10 cellular contexts compared by ENCODE assay signal in the genomic region with DNA sequence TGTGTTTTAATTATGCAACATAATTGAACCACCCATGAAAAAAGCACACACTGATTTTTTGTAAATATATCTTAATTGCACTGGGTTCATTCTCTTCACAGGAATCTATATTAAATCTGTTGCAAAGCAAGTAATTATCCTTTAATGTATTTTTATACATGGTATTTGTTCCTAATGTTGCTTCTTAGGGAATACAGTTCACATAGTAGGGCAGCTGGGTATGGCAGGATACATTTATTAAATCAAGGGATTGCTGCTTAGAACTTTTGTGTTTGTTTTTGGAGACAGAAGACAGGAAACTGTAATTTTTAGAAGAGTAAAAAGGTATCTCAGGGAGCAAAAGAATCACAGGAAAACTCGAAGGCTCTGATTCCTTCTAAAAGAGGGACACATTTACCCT. TPM values are rescaled to one million over a fixed set of nuclear protein-coding genes. Genes with fewer than 3 reads are reported as not detected.
DNase-seq lines count a peak whose midpoint lies in the region; ATAC-seq, FAIRE-seq and TF ChIP-seq lines count a peak whose summit lies in the region.
"Had no signal": no experiment of that assay in that cellular context is flagged by ENCODE, and none has a peak within 500 bp of the region (broad histone marks: within the 10 kb centered on the region; RNA-seq: fewer than 3 reads in every experiment).

No MANE protein-coding gene starts in this region.

- H3K9me2 ChIP-seq in SK-N-SH: no peaks in the 10 kb centered on the region

- peak overlapping the region; percentile 90 to 95; a peak in 3 of 4 replicates for H3K27ac ChIP-seq in SK-N-SH (ENCODE audit: low read depth in 2 of 2, low read length in 1 of 2)

- CTCF ChIA-PET in SK-N-SH (lab: Yijun Ruan, JAX): interaction anchor here (1.0 to 1.6 kb wide), 3 partner anchors 10 to 403 kb away, joined by 4 to 7 read pairs (median 6); no protein-coding TSS in a partner anchor

- H3K4me1 ChIP-seq in SK-N-SH (ENCODE audit: control insufficient read depth in 1 of 2, insufficient read depth in 2 of 2, low read depth in 1 of 2, low read length in 1 of 2): peaks cover 8 to 10% of the 10 kb centered on the region in 2 experiments; a peak in 3 of 4 replicates

- H3K27me3 ChIP-seq in SK-N-SH (ENCODE audit: insufficient read depth): no peaks in the 10 kb centered on the region

- peak overlapping the region; percentile 90 for H3K4me3 Mint-ChIP-seq in activated T-helper 1 cell treated with anti-CD3 and anti-CD28 coated beads, Interleukin-12 subunit alpha, Interleukin-12 subunit beta, Interleukin-2, Interleukin-4 antibody, amounts not matched to agents 30 ng/mL and 10 ng/mL and 1 ng/mL, durations not matched to agents 14 hours and 24 hours and 36 hours
- H3K4me3 Mint-ChIP-seq in stimulated activated naive CD8-positive, alpha-beta T cell treated with anti-CD3 and anti-CD28 coated beads, Interleukin-15, amount 100 ng/mL, for 72 hours: peak overlapping the region; percentile 94 to 99

- H2AFZ ChIP-seq in SK-N-SH (ENCODE audit: low read depth): peak overlapping the region; percentile 98

- no peak for DNase-seq in SK-N-SH
- no peak for DNase-seq in activated T-helper 1 cell treated with anti-CD3 and anti-CD28 coated beads, Interleukin-12 subunit alpha, Interleukin-12 subunit beta, Interleukin-2, Interleukin-4 antibody, amounts not matched to agents 30 ng/mL and 10 ng/mL and 1 ng/mL, durations not matched to agents 14 hours and 24 hours and 36 hours (ENCODE audit: low spot score)
- no peak for DNase-seq in stimulated activated naive CD8-positive, alpha-beta T cell treated with anti-CD3 and anti-CD28 coated beads, Interleukin-15, amount 100 ng/mL, for 72 hours
- no peak for DNase-seq in H54 (ENCODE audit: insufficient read length, low spot score)
- DNase-seq in ureter (ENCODE audit: low spot score): no peak

- H3K79me2 ChIP-seq in SK-N-SH (ENCODE audit: insufficient read depth): peaks cover 35% of the 10 kb centered on the region

- peaks cover 3% of the 10 kb centered on the region for H3K36me3 Mint-ChIP-seq in activated T-helper 1 cell treated with anti-CD3 and anti-CD28 coated beads, Interleukin-12 subunit alpha, Interleukin-12 subunit beta, Interleukin-2, Interleukin-4 antibody, amounts not matched to agents 30 ng/mL and 10 ng/mL and 1 ng/mL, durations not matched to agents 14 hours and 24 hours and 36 hours (ENCODE audit: low read depth)

- H4K20me1 ChIP-seq in SK-N-SH (ENCODE audit: insufficient read depth): peaks cover 11% of the 10 kb centered on the region

- POLR2A ChIA-PET in SK-N-SH (lab: Yijun Ruan, JAX): no interaction called here

- peak overlapping the region; percentile 93; the same call in 1 of the 2 replicates for H3K9ac ChIP-seq in SK-N-SH

- H3K4me1 Mint-ChIP-seq in activated T-helper 1 cell treated with anti-CD3 and anti-CD28 coated beads, Interleukin-12 subunit alpha, Interleukin-12 subunit beta, Interleukin-2, Interleukin-4 antibody, amounts not matched to agents 30 ng/mL and 10 ng/mL and 1 ng/mL, durations not matched to agents 14 hours and 24 hours and 36 hours (ENCODE audit: low read depth): peaks cover 31% of the 10 kb centered on the region
- H3K4me1 Mint-ChIP-seq in stimulated activated naive CD8-positive, alpha-beta T cell treated with anti-CD3 and anti-CD28 coated beads, Interleukin-15, amount 100 ng/mL, for 72 hours: peaks cover 28% of the 10 kb centered on the region

- ATAC-seq in SK-N-SH treated with all-trans-retinoic acid at 6 μM for 48 hours (no peak), GM21528 (IDR thresholded peaks at IDR 0.05; ENCODE audit: low FRiP score, unreplicated experiment) (no peak)
- ATAC-seq in stimulated activated naive CD8-positive, alpha-beta T cell treated with anti-CD3 and anti-CD28 coated beads, Interleukin-15, amount 100 ng/mL, for 72 hours: no peak

- no peaks in the 10 kb centered on the region for H3K36me3 ChIP-seq in SK-N-SH (replicated peaks in 1 of 2; ENCODE audit: control insufficient read depth in 1 of 2, insufficient read depth in 2 of 2, low read length in 1 of 2)

- H3K4me2 ChIP-seq in SK-N-SH: peak overlapping the region; percentile 91

- TF ChIP-seq RAD21 in SK-N-SH (IDR thresholded peaks at IDR 0.05; ENCODE audit: low read length): no peak

- no peak for TF ChIP-seq EP300 in SK-N-SH (IDR thresholded peaks at IDR 0.05; ENCODE audit: borderline replicate concordance in 1 of 2, low read depth in 1 of 2, low read length in 1 of 2)

- H3F3A ChIP-seq in SK-N-SH (replicated peaks; ENCODE audit: insufficient read depth): peaks cover 16% of the 10 kb centered on the region

- H3K9me3 Mint-ChIP-seq in activated T-helper 1 cell treated with anti-CD3 and anti-CD28 coated beads, Interleukin-12 subunit alpha, Interleukin-12 subunit beta, Interleukin-2, Interleukin-4 antibody, amounts not matched to agents 30 ng/mL and 10 ng/mL and 1 ng/mL, durations not matched to agents 14 hours and 24 hours and 36 hours: no peaks in the 10 kb centered on the region
- H3K9me3 Mint-ChIP-seq in stimulated activated naive CD8-positive, alpha-beta T cell treated with anti-CD3 and anti-CD28 coated beads, Interleukin-15, amount 100 ng/mL, for 72 hours: no peaks in the 10 kb centered on the region

- peaks cover 4% of the 10 kb centered on the region for H3K27me3 Mint-ChIP-seq in activated T-helper 1 cell treated with anti-CD3 and anti-CD28 coated beads, Interleukin-12 subunit alpha, Interleukin-12 subunit beta, Interleukin-2, Interleukin-4 antibody, amounts not matched to agents 30 ng/mL and 10 ng/mL and 1 ng/mL, durations not matched to agents 14 hours and 24 hours and 36 hours (ENCODE audit: insufficient read depth)
- H3K27me3 Mint-ChIP-seq in stimulated activated naive CD8-positive, alpha-beta T cell treated with anti-CD3 and anti-CD28 coated beads, Interleukin-15, amount 100 ng/mL, for 72 hours: no peaks in the 10 kb centered on the region

- H3K27ac Mint-ChIP-seq in activated T-helper 1 cell treated with anti-CD3 and anti-CD28 coated beads, Interleukin-12 subunit alpha, Interleukin-12 subunit beta, Interleukin-2, Interleukin-4 antibody, amounts not matched to agents 30 ng/mL and 10 ng/mL and 1 ng/mL, durations not matched to agents 14 hours and 24 hours and 36 hours: peak overlapping the region; percentile 89
- H3K27ac Mint-ChIP-seq in stimulated activated naive CD8-positive, alpha-beta T cell treated with anti-CD3 and anti-CD28 coated beads, Interleukin-15, amount 100 ng/mL, for 72 hours: peak overlapping the region; percentile 97 to 99

- peak overlapping the region; percentile 86 to 87; a peak in 3 of 4 replicates for H3K4me3 ChIP-seq in SK-N-SH (ENCODE audit: low read depth in 2 of 2, low read length in 1 of 2)
- H3K4me3 ChIP-seq in iPS-18c (ENCODE audit: insufficient read depth, low read depth, low read length): peak overlapping the region; percentile 93

- H3K9me3 ChIP-seq in SK-N-SH: no peaks in the 10 kb centered on the region
- H3K9me3 ChIP-seq in iPS-18c (ENCODE audit: control insufficient read depth, insufficient read depth, low read length): no peaks in the 10 kb centered on the region

- TF ChIP-seq POLR2A in H54 (IDR thresholded peaks at IDR 0.05; ENCODE audit: low read depth, low read length): no peak

- intact Hi-C loops in activated T-helper 1 cell treated with anti-CD3 and anti-CD28 coated beads, Interleukin-12 subunit alpha, Interleukin-12 subunit beta, Interleukin-2, Interleukin-4 antibody, amounts not matched to agents 30 ng/mL and 10 ng/mL and 1 ng/mL, durations not matched to agents 14 hours and 24 hours and 36 hours (cut with micrococcal nuclease): loop anchor here (1.0 to 10.0 kb wide), 11 partner anchors 47 to 962 kb away; a partner anchor contains a TSS

- no peak for FAIRE-seq in H54 (lab: Jason Lieb, UNC)

- TF ChIP-seq CTCF in SK-N-SH (IDR thresholded peaks at IDR 0.05): no peak

- 77% methylated on average over 1 of the region's 1 CpG for WGBS in SK-N-SH (ENCODE audit: low lambda C conversion rate)

TF ChIP-seq in SK-N-SH, 30 proteins besides CTCF, POLR2A, EP300 and RAD21 (continues in another document):
- TF ChIP-seq, protein P1, sequence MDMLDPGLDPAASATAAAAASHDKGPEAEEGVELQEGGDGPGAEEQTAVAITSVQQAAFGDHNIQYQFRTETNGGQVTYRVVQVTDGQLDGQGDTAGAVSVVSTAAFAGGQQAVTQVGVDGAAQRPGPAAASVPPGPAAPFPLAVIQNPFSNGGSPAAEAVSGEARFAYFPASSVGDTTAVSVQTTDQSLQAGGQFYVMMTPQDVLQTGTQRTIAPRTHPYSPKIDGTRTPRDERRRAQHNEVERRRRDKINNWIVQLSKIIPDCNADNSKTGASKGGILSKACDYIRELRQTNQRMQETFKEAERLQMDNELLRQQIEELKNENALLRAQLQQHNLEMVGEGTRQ (IDR thresholded peaks at IDR 0.05; ENCODE audit: borderline replicate concordance, low read depth, low read length): no peak

TF ChIP-seq in SK-N-SH treated with all-trans-retinoic acid at 6 μM for 48 hours, 23 proteins besides CTCF, POLR2A, EP300 and RAD21 (continues in another document):
- no peak for TF ChIP-seq BACH2 (CRISPR knock-in tag; IDR thresholded peaks at IDR 0.05; ENCODE audit: borderline replicate concordance)

RNA-seq across cellular contexts. Expression of a gene that starts 1.0 kb away (rescaled TPM):
- 2.1 and 2.7 TPM in 2 replicates for polyA plus RNA-seq in SK-N-SH (2012; rRNA removed)
- 4.1 and 5.4 TPM in 2 replicates for polyA plus RNA-seq in SK-N-SH (2012; cell fraction: cytosol; rRNA removed)
- 0.74 and 1.6 TPM in 2 replicates for polyA plus RNA-seq in SK-N-SH (2012; cell fraction: nucleus; rRNA removed)
- 14.6 and 18.4 TPM in 2 replicates for total RNA-seq in activated T-helper 1 cell treated with anti-CD3 and anti-CD28 coated beads, Interleukin-12 subunit alpha, Interleukin-12 subunit beta, Interleukin-2, Interleukin-4 antibody, amounts not matched to agents 30 ng/mL and 10 ng/mL and 1 ng/mL, durations not matched to agents 14 hours and 24 hours and 36 hours
- 6.7 TPM for total RNA-seq in ureter

RNA-seq across cellular contexts. Expression of a gene that starts 18.9 kb away (rescaled TPM):
- polyA plus RNA-seq in SK-N-SH (2012; rRNA removed): not detected in 2 replicates
- polyA plus RNA-seq in SK-N-SH (2012; cell fraction: cytosol; rRNA removed): not detected in 2 replicates
- polyA plus RNA-seq in SK-N-SH (2012; cell fraction: nucleus; rRNA removed): not detected in 2 replicates
- total RNA-seq in activated T-helper 1 cell treated with anti-CD3 and anti-CD28 coated beads, Interleukin-12 subunit alpha, Interleukin-12 subunit beta, Interleukin-2, Interleukin-4 antibody, amounts not matched to agents 30 ng/mL and 10 ng/mL and 1 ng/mL, durations not matched to agents 14 hours and 24 hours and 36 hours: not detected in 2 replicates
- 0.18 TPM for total RNA-seq in ureter
- total RNA-seq: T-helper 1 cell treated with Interleukin-12 subunit alpha and Interleukin-12 subunit beta and Interleukin-4 antibody, amounts not matched to agents 30 ng/mL and 1 ng/mL, for 36 hours had no signal

RNA-seq across cellular contexts. Expression of a gene that starts 48.5 kb away (rescaled TPM):
- polyA plus RNA-seq in SK-N-SH (2012; rRNA removed): 0.39 and 0.49 TPM in 2 replicates
- polyA plus RNA-seq in SK-N-SH (2012; cell fraction: cytosol; rRNA removed): 0.62 and 0.75 TPM in 2 replicates
- 0.14 and 0.42 TPM in 2 replicates for polyA plus RNA-seq in SK-N-SH (2012; cell fraction: nucleus; rRNA removed)
- total RNA-seq in activated T-helper 1 cell treated with anti-CD3 and anti-CD28 coated beads, Interleukin-12 subunit alpha, Interleukin-12 subunit beta, Interleukin-2, Interleukin-4 antibody, amounts not matched to agents 30 ng/mL and 10 ng/mL and 1 ng/mL, durations not matched to agents 14 hours and 24 hours and 36 hours: not detected in 2 replicates
- 0.31 TPM for total RNA-seq in ureter
- total RNA-seq: glomerular endothelial cell; T-helper 1 cell treated with Interleukin-12 subunit alpha and Interleukin-12 subunit beta and Interleukin-4 antibody, amounts not matched to agents 30 ng/mL and 1 ng/mL, for 36 hours had no signal
